Comparison of ENCODE assay signal across 12 cellular contexts in genomic region chr9:113223963-113224362, GRCh38. TPM values are rescaled to one million over a fixed set of nuclear protein-coding genes. Genes with fewer than 3 reads are reported as not detected.
A peak's percentile ranks its signal among the peaks of the same experiment; 100 is the strongest.
DNase-seq lines count a peak whose midpoint lies in the region; ATAC-seq, FAIRE-seq and TF ChIP-seq lines count a peak whose summit lies in the region.
"Had no signal": no experiment of that assay in that cellular context is flagged by ENCODE, and none has a peak within 500 bp of the region (broad histone marks: within the 10 kb centered on the region; RNA-seq: fewer than 3 reads in every experiment).

No MANE protein-coding gene starts in this region.

- H3K9me2 ChIP-seq in OCI-LY7 (ENCODE audit: insufficient read depth, low read length), result no peaks in the 10 kb centered on the region

- peak; percentile 86 for DNase-seq in EH (ENCODE audit: low read depth)
- no peak for DNase-seq in OCI-LY7 (ENCODE audit: low spot score)
- DNase-seq in fibroblast of gingiva (ENCODE audit: low read depth), result peak; percentile 77
- no peak for DNase-seq in smooth muscle cell (lab: John Stamatoyannopoulos, UW; ENCODE audit: unreplicated experiment)
- no peak for DNase-seq in effector CD4-positive, alpha-beta T cell
- no peak for DNase-seq in naive thymus-derived CD4-positive, alpha-beta T cell
- no peak for DNase-seq in RCC 7860 (ENCODE audit: low spot score)
- DNase-seq: adrenal gland, SHP77 had no signal

- peaks cover 7% of the 10 kb centered on the region for H3F3A ChIP-seq in smooth muscle cell (ENCODE audit: low read depth)

- H3K4me2 ChIP-seq in OCI-LY7 (ENCODE audit: low read length) (peak overlapping the region; percentile 100), smooth muscle cell (peak overlapping the region; percentile 92)

- H3K27me3 ChIP-seq in smooth muscle cell (ENCODE audit: low read depth), result no peaks in the 10 kb centered on the region
- no peaks in the 10 kb centered on the region for H3K27me3 ChIP-seq in naive thymus-derived CD4-positive, alpha-beta T cell (ENCODE audit: control insufficient read depth in 2 of 2, insufficient read depth in 2 of 2, low read length in 2 of 2)
- H3K27me3 ChIP-seq: adrenal gland had no signal

- TF ChIP-seq CTCF in OCI-LY7 (conservative IDR thresholded peaks at IDR 0.05; ENCODE audit: low read length) (no peak), smooth muscle cell (IDR thresholded peaks at IDR 0.05; ENCODE audit: borderline replicate concordance, insufficient read depth, poor library complexity, severe bottlenecking) (no peak)

- H3K27me3 Mint-ChIP-seq in naive thymus-derived CD4-positive, alpha-beta T cell, result no peaks in the 10 kb centered on the region

- no peak overlapping the region for H3K27ac Mint-ChIP-seq in naive thymus-derived CD4-positive, alpha-beta T cell

- peaks cover 23 to 56% (median 44%) of the 10 kb centered on the region in 7 donors for H3K4me1 Mint-ChIP-seq in naive thymus-derived CD4-positive, alpha-beta T cell

- POLR2A ChIA-PET in OCI-LY7 (lab: Charles Lee), result no interaction called here
- POLR2A ChIA-PET in naive thymus-derived CD4-positive, alpha-beta T cell (lab: Charles Lee), result no interaction called here

- ATAC-seq in naive thymus-derived CD4-positive, alpha-beta T cell, result no peak

- H3K4me3 Mint-ChIP-seq in naive thymus-derived CD4-positive, alpha-beta T cell, result no peak overlapping the region

- peaks cover 0 to 7% (median 0%) of the 10 kb centered on the region in 5 donors for H3K36me3 Mint-ChIP-seq in naive thymus-derived CD4-positive, alpha-beta T cell

- FAIRE-seq in RCC 7860 (lab: Jason Lieb, UNC), result no peak
- FAIRE-seq: endometrium, GM19239 had no signal

- no peaks in the 10 kb centered on the region for H3K9me3 Mint-ChIP-seq in naive thymus-derived CD4-positive, alpha-beta T cell

- H3K36me3 ChIP-seq in OCI-LY7 (ENCODE audit: insufficient read depth, low read length) (no peaks in the 10 kb centered on the region; the same call in 1 of the 2 replicates), smooth muscle cell (ENCODE audit: low read depth) (no peaks in the 10 kb centered on the region)
- peaks cover 0 to 7% (median 0%) of the 10 kb centered on the region in 3 experiments for H3K36me3 ChIP-seq in naive thymus-derived CD4-positive, alpha-beta T cell (ENCODE audit: control insufficient read depth in 2 of 3, insufficient read depth in 3 of 3, low read length in 3 of 3)
- H3K36me3 ChIP-seq: adrenal gland had no signal

- H3K4me3 ChIP-seq in OCI-LY7 (ENCODE audit: low read depth, low read length, poor library complexity, severe bottlenecking) (no peak overlapping the region), smooth muscle cell (peak overlapping the region; percentile 28)
- no peak overlapping the region for H3K4me3 ChIP-seq in naive thymus-derived CD4-positive, alpha-beta T cell (ENCODE audit: low read length)
- H3K4me3 ChIP-seq: adrenal gland, HAP-1 had no signal

- H3K9me3 ChIP-seq in OCI-LY7 (ENCODE audit: low read length), result no peaks in the 10 kb centered on the region
- no peaks in the 10 kb centered on the region for H3K9me3 ChIP-seq in smooth muscle cell (replicated peaks; ENCODE audit: low read depth)
- no peaks in the 10 kb centered on the region for H3K9me3 ChIP-seq in naive thymus-derived CD4-positive, alpha-beta T cell (ENCODE audit: control insufficient read depth in 2 of 3, low read length in 3 of 3)
- H3K9me3 ChIP-seq: adrenal gland, HAP-1 had no signal

- H2AFZ ChIP-seq in OCI-LY7 (ENCODE audit: low read length) (no peak overlapping the region), smooth muscle cell (ENCODE audit: low read depth) (no peak overlapping the region)

- H3K9ac ChIP-seq in smooth muscle cell (ENCODE audit: low read depth), result no peak overlapping the region

- peaks cover 9% of the 10 kb centered on the region; the same call in 1 of the 2 replicates for H4K20me1 ChIP-seq in OCI-LY7 (ENCODE audit: insufficient read depth, low read length)
- H4K20me1 ChIP-seq in smooth muscle cell (ENCODE audit: low read depth), result peaks cover 67% of the 10 kb centered on the region

- no peak overlapping the region for H3K27ac ChIP-seq in OCI-LY7 (ENCODE audit: low read depth, low read length, poor library complexity, severe bottlenecking)
- peak overlapping the region; percentile 83 for H3K27ac ChIP-seq in smooth muscle cell (ENCODE audit: low read depth)
- no peak overlapping the region for H3K27ac ChIP-seq in naive thymus-derived CD4-positive, alpha-beta T cell (ENCODE audit: low read depth, low read length)
- H3K27ac ChIP-seq: adrenal gland had no signal

- BruUV-seq in OCI-LY7 (replicated peaks; lab: Mats Ljungman, UMichigan), result no TSS peak

- peaks cover 32% of the 10 kb centered on the region for H3K79me2 ChIP-seq in OCI-LY7 (ENCODE audit: insufficient read depth, low read depth, low read length)
- peaks cover 81% of the 10 kb centered on the region for H3K79me2 ChIP-seq in smooth muscle cell (ENCODE audit: low read depth)

- intact Hi-C loops in OCI-LY7 (cut with micrococcal nuclease; ENCODE audit: unreplicated experiment), result no loop called here
- intact Hi-C loops in naive thymus-derived CD4-positive, alpha-beta T cell (cut with micrococcal nuclease), result loop anchor here (5.0 to 10.0 kb wide), 6 partner anchors 118 to 1161 kb away; partner anchors contain the start of genes AKNA (in 1 of the 2), SUSD1 (in 1 of the 2) and WDR31 (in 1 of the 2)

- CTCF ChIA-PET in OCI-LY7 (lab: Charles Lee; ENCODE audit: unreplicated experiment), result no interaction called here
- CTCF ChIA-PET in naive thymus-derived CD4-positive, alpha-beta T cell (lab: Charles Lee), result no interaction called here

- peaks cover 24% of the 10 kb centered on the region for H3K4me1 ChIP-seq in OCI-LY7 (ENCODE audit: insufficient read depth, low read length, poor library complexity, severe bottlenecking)
- H3K4me1 ChIP-seq in smooth muscle cell (ENCODE audit: low read depth), result peaks cover 22% of the 10 kb centered on the region
- peaks cover 10 to 28% of the 10 kb centered on the region in 2 donors for H3K4me1 ChIP-seq in naive thymus-derived CD4-positive, alpha-beta T cell (ENCODE audit: control insufficient read depth in 2 of 2, insufficient read depth in 2 of 2, low read length in 2 of 2)

- 46% methylated on average over 2 of the region's 2 CpGs for WGBS in smooth muscle cell (ENCODE audit: low lambda C conversion rate)

RNA-seq across cellular contexts. Expression of gene SLC31A1, which starts 2.6 kb away (rescaled TPM):
- 3.9 and 4.7 TPM in 2 replicates for total RNA-seq in OCI-LY7 (2014; rRNA removed; shearing (Covaris generic))
- total RNA-seq in OCI-LY7 (2022) (12.4 and 16.7 TPM in 2 replicates), smooth muscle cell (34.7 and 39.1 TPM in 2 replicates)
- 28.1 and 35.8 TPM in 2 replicates for polyA plus RNA-seq in smooth muscle cell
- 10 to 100 TPM in 1 of 5 experiments, 1 to 10 TPM in 4; 4.5 to 10.4 (median 4.7) TPM for total RNA-seq in naive thymus-derived CD4-positive, alpha-beta T cell
- polyA plus RNA-seq in naive thymus-derived CD4-positive, alpha-beta T cell, result 1 to 10 TPM; 3.0 to 4.1 TPM

RNA-seq across cellular contexts. Expression of gene FKBP15, which starts 2.9 kb away (rescaled TPM):
- 25.5 and 39.9 TPM in 2 replicates for total RNA-seq in OCI-LY7 (2014; rRNA removed; shearing (Covaris generic))
- 47.3 and 58.0 TPM in 2 replicates for total RNA-seq in OCI-LY7 (2022)
- total RNA-seq in smooth muscle cell, result 22.6 and 27.9 TPM in 2 replicates
- polyA plus RNA-seq in smooth muscle cell, result 12.3 and 13.0 TPM in 2 replicates
- 10 to 100 TPM; 22.4 to 50.6 (median 33.4) TPM for total RNA-seq in naive thymus-derived CD4-positive, alpha-beta T cell
- 10 to 100 TPM in 1 of 2 donors, 1 to 10 TPM in 1; 8.8 to 18.1 TPM for polyA plus RNA-seq in naive thymus-derived CD4-positive, alpha-beta T cell

RNA-seq across cellular contexts. Expression of gene CDC26, which starts 51.4 kb away (rescaled TPM):
- total RNA-seq in OCI-LY7 (2014; rRNA removed; shearing (Covaris generic)), result 29.9 and 42.5 TPM in 2 replicates
- 39.7 and 39.9 TPM in 2 replicates for total RNA-seq in OCI-LY7 (2022)
- 44.8 and 49.3 TPM in 2 replicates for total RNA-seq in smooth muscle cell
- 59.8 and 61.8 TPM in 2 replicates for polyA plus RNA-seq in smooth muscle cell
- 10 to 100 TPM; 21.7 to 40.3 (median 34.4) TPM for total RNA-seq in naive thymus-derived CD4-positive, alpha-beta T cell
- polyA plus RNA-seq in naive thymus-derived CD4-positive, alpha-beta T cell, result 100 to 1,000 TPM; 180 to 185 TPM

RNA-seq across cellular contexts. Expression of gene PRPF4, which starts 51.5 kb away (rescaled TPM):
- 27.4 and 27.8 TPM in 2 replicates for total RNA-seq in OCI-LY7 (2014; rRNA removed; shearing (Covaris generic))
- total RNA-seq in OCI-LY7 (2022), result 35.8 and 39.9 TPM in 2 replicates
- 18.5 and 22.9 TPM in 2 replicates for total RNA-seq in smooth muscle cell
- 21.0 and 22.2 TPM in 2 replicates for polyA plus RNA-seq in smooth muscle cell
- total RNA-seq in naive thymus-derived CD4-positive, alpha-beta T cell, result 10 to 100 TPM; 17.4 to 36.9 (median 22.0) TPM
- polyA plus RNA-seq in naive thymus-derived CD4-positive, alpha-beta T cell, result 10 to 100 TPM; 19.7 to 29.6 TPM

Comparison
In these comparisons a context has a peak if more than half of its experiments do, and no peak if none do; other contexts are left out.
1. DNase-seq: peak in EH (single experiment) and fibroblast of gingiva (single experiment); none in OCI-LY7 (single experiment), smooth muscle cell (single experiment), effector CD4-positive, alpha-beta T cell (single experiment), naive thymus-derived CD4-positive, alpha-beta T cell (0 of 9) and RCC 7860 (single experiment).